In genomic region chr19:45424191-45425058, GRCh38 we compare ENCODE assay signal across 1 cellular context.
TF ChIP-seq lines count a peak whose summit lies in the region.

No MANE protein-coding gene starts in this region.

TF ChIP-seq in H1, 55 proteins besides CTCF, POLR2A, EP300 and RAD21:
- TF ChIP-seq JUND (IDR thresholded peaks at IDR 0.05; ENCODE audit: low read length) (peak; percentile 63), TAF1 (IDR thresholded peaks at IDR 0.05; ENCODE audit: low read depth, low read length) (no peak), EGR1 (IDR thresholded peaks at IDR 0.05; ENCODE audit: borderline replicate concordance, low read depth, low read length) (0 out of 2 replicates have a peak, but pooled peaks have one; percentile 36), SP1 (IDR thresholded peaks at IDR 0.05; ENCODE audit: low read depth, low read length) (peak; percentile 21; the same call in 1 of the 2 replicates), BACH1 (IDR thresholded peaks at IDR 0.05; ENCODE audit: low read length) (0 out of 2 replicates have a peak, but pooled peaks have one; percentile 44)
